8 cellular contexts compared by ENCODE assay signal in the genomic region with DNA sequence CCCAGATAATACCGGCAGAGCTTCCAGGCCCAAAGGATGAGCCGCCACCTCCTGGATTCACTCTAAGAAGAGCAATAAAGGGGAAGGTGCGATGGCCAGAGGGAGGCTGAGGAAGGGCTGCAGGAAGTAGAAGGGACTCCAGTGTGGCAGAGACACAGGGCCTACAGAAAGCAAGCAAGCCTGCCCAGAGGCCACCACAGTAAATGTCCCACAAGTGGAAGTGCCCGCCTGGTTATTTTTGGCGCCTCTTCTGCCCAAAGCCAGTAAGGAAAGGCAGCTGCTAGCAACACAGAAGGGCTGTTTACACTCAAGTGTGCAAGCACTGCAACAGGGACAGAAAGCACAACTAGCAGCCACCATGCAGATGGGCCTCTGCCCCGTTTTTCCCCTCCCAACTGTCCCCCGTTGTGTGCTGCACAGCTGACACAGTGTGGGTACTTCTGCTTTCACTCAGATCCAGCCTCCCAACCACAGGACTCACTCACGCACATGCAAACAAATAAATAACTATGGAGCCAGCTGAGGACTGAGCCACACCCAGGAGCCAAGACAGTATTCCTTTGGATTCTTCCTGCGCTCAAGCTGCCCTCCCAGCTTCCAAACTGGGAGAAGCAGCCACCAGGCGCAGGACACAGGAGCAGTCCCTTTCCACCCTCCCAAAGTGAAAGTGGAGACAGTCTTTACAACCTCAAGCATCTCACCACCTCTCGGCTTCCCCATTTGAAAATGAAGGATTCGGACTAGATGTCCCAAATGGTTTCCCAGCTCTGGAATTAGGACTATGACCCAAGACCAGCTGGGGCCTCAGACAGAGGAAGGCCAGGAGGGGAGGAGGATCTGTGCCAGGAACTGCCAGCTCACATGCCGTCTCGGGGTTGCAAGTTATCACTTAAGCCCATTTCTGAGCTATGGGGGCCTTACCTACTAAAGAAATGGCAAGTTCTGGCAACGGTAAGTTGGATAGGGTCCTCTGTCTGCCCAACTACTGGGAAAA. TPM values are rescaled to one million over a fixed set of nuclear protein-coding genes. Genes with fewer than 3 reads are reported as not detected.
A peak's percentile ranks its signal among the peaks of the same experiment; 100 is the strongest.
DNase-seq lines count a peak whose midpoint lies in the region; ATAC-seq and TF ChIP-seq lines count a peak whose summit lies in the region.

No MANE protein-coding gene starts in this region.

- no peak overlapping the region for H3K14ac ChIP-seq in neuronal stem cell (ENCODE audit: low read length)

- 27% methylated on average over 15 of the region's 15 CpGs for WGBS in urinary bladder
- WGBS in neuronal stem cell (ENCODE audit: extremely low coverage in 2 of 2, insufficient read length in 2 of 2, insufficient replicate concordance in 1 of 2), 2 donors, result no CpG with 5 or more reads among the region's 15 CpGs

- H3K4me2 ChIP-seq in neuronal stem cell (ENCODE audit: insufficient read depth, low read length, poor library complexity, severe bottlenecking), result no peak overlapping the region

- peak overlapping the region; percentile 96 for H3K27ac Mint-ChIP-seq in activated CD4-positive, alpha-beta T cell treated with anti-CD3 and anti-CD28 coated beads, Interleukin-2, amount 10 ng/mL, durations not matched to agents 24 days and 14 days

- DNase-seq in activated CD4-positive, alpha-beta T cell treated with anti-CD3 and anti-CD28 coated beads, Interleukin-2, amount 10 ng/mL, durations not matched to agents 24 days and 14 days, result peak; percentile 85
- DNase-seq in activated CD4-positive, alpha-beta T cell treated with anti-CD3 and anti-CD28 coated beads for 1 hour, result no peak
- peak; percentile 42 for DNase-seq in SIG-M5 (lab: John Stamatoyannopoulos, UW)
- DNase-seq in coronary artery (ENCODE audit: low spot score), result no peak
- peak; percentile 67 to 72 (median 69) for DNase-seq in mucosa of descending colon
- DNase-seq in neuronal stem cell (ENCODE audit: low spot score), result no peak

- TF ChIP-seq CTCF in coronary artery (IDR thresholded peaks at IDR 0.05) (no peak), mucosa of descending colon (IDR thresholded peaks at IDR 0.05) (no peak)

- H3K4me1 ChIP-seq in mucosa of descending colon (ENCODE audit: low read depth), result peaks cover 93% of the 10 kb centered on the region
- H3K4me1 ChIP-seq in urinary bladder (ENCODE audit: insufficient read depth), result peaks cover 6% of the 10 kb centered on the region
- peaks cover 7 to 28% of the 10 kb centered on the region in 2 donors for H3K4me1 ChIP-seq in neuronal stem cell (ENCODE audit: control insufficient read depth in 2 of 2, insufficient read depth in 1 of 2, low read depth in 1 of 2, low read length in 2 of 2)

- no peaks in the 10 kb centered on the region for H3K9me3 Mint-ChIP-seq in activated CD4-positive, alpha-beta T cell treated with anti-CD3 and anti-CD28 coated beads, Interleukin-2, amount 10 ng/mL, durations not matched to agents 24 days and 14 days

- H3K9me3 ChIP-seq in mucosa of descending colon, result no peaks in the 10 kb centered on the region
- H3K9me3 ChIP-seq in neuronal stem cell (replicated peaks in 1 of 2; ENCODE audit: control insufficient read depth in 2 of 2, insufficient read depth in 1 of 2, low read depth in 1 of 2, low read length in 2 of 2), result no peaks in the 10 kb centered on the region

- H3K27me3 ChIP-seq in neuronal stem cell (ENCODE audit: control insufficient read depth in 3 of 3, insufficient read depth in 3 of 3, low read depth in 1 of 3, low read length in 3 of 3), result peaks cover 0 to 8% (median 0%) of the 10 kb centered on the region in 3 experiments

- H4K8ac ChIP-seq in neuronal stem cell (ENCODE audit: low read depth, low read length), result no peak overlapping the region

- no peaks in the 10 kb centered on the region for H3K27me3 Mint-ChIP-seq in activated CD4-positive, alpha-beta T cell treated with anti-CD3 and anti-CD28 coated beads, Interleukin-2, amount 10 ng/mL, durations not matched to agents 24 days and 14 days

- H3K23ac ChIP-seq in neuronal stem cell (ENCODE audit: low read depth, low read length, poor library complexity), result no peak overlapping the region

- peaks cover 90% of the 10 kb centered on the region for H3K4me1 Mint-ChIP-seq in activated CD4-positive, alpha-beta T cell treated with anti-CD3 and anti-CD28 coated beads, Interleukin-2, amount 10 ng/mL, durations not matched to agents 24 days and 14 days

- no peak overlapping the region for H2BK15ac ChIP-seq in neuronal stem cell (ENCODE audit: low read length)

- no peak overlapping the region for H2BK12ac ChIP-seq in neuronal stem cell (ENCODE audit: low read length)

- no peak overlapping the region for H2BK120ac ChIP-seq in neuronal stem cell (ENCODE audit: low read depth, low read length)

- H3K9ac ChIP-seq in neuronal stem cell (ENCODE audit: low read depth, low read length, poor library complexity), result no peak overlapping the region

- intact Hi-C loops in activated CD4-positive, alpha-beta T cell treated with anti-CD3 and anti-CD28 coated beads, Interleukin-2, amount 10 ng/mL, durations not matched to agents 24 days and 14 days (cut with micrococcal nuclease), result loop anchor here (1.0 to 2.0 kb wide), 2 partner anchors 11 to 17 kb away; no protein-coding TSS in a partner anchor
- intact Hi-C loops in mucosa of descending colon (cut with DNase I, micrococcal nuclease), result no loop called here

- no peak overlapping the region for H3K18ac ChIP-seq in neuronal stem cell (ENCODE audit: low read length)

- H3K4ac ChIP-seq in neuronal stem cell (ENCODE audit: low read length), result no peak overlapping the region

- H3K4me3 ChIP-seq in coronary artery (peak overlapping the region; percentile 53), mucosa of descending colon (no peak overlapping the region), urinary bladder (ENCODE audit: low read depth, low read length) (no peak overlapping the region), neuronal stem cell (ENCODE audit: low read length in 2 of 2) (no peak overlapping the region)

- no peak overlapping the region for H4K91ac ChIP-seq in neuronal stem cell (ENCODE audit: low read depth, low read length, poor library complexity)

- peaks cover 2% of the 10 kb centered on the region for H3K79me1 ChIP-seq in neuronal stem cell (ENCODE audit: low read depth, low read length)

- H3K27ac ChIP-seq in coronary artery, result peak overlapping the region; percentile 96 to 99
- H3K27ac ChIP-seq in urinary bladder (ENCODE audit: low read depth), result peak overlapping the region; percentile 61
- no peak overlapping the region for H3K27ac ChIP-seq in neuronal stem cell (replicated peaks; ENCODE audit: low read length)

- H2AK5ac ChIP-seq in neuronal stem cell (ENCODE audit: low read depth, low read length), result no peak overlapping the region

- no peak overlapping the region for H2BK5ac ChIP-seq in neuronal stem cell (ENCODE audit: low read length)

- H3K4me3 Mint-ChIP-seq in activated CD4-positive, alpha-beta T cell treated with anti-CD3 and anti-CD28 coated beads, Interleukin-2, amount 10 ng/mL, durations not matched to agents 24 days and 14 days, result peak overlapping the region; percentile 87

- ATAC-seq in HG02870 (IDR thresholded peaks at IDR 0.05; ENCODE audit: unreplicated experiment) (peak; percentile 48), mucosa of descending colon (peak; percentile 48)

- H2AFZ ChIP-seq in neuronal stem cell (ENCODE audit: low read length), result no peak overlapping the region

- H3K36me3 Mint-ChIP-seq in activated CD4-positive, alpha-beta T cell treated with anti-CD3 and anti-CD28 coated beads, Interleukin-2, amount 10 ng/mL, durations not matched to agents 24 days and 14 days (ENCODE audit: low read depth), result peaks cover 20% of the 10 kb centered on the region

- H3K36me3 ChIP-seq in mucosa of descending colon (ENCODE audit: low read depth) (no peaks in the 10 kb centered on the region), urinary bladder (ENCODE audit: insufficient read depth) (no peaks in the 10 kb centered on the region), neuronal stem cell (replicated peaks in 1 of 2; ENCODE audit: control insufficient read depth in 2 of 2, insufficient read depth in 2 of 2, low read length in 2 of 2) (no peaks in the 10 kb centered on the region)

RNA-seq across cellular contexts. Expression of a gene that starts 40.0 kb away (rescaled TPM):
- total RNA-seq in activated CD4-positive, alpha-beta T cell treated with anti-CD3 and anti-CD28 coated beads, Interleukin-2, amount 10 ng/mL, durations not matched to agents 24 days and 14 days, result 29.7 and 30.4 TPM in 2 replicates
- 10 to 100 TPM; 11.7 to 70.7 (median 15.5) TPM for total RNA-seq in mucosa of descending colon
- 38.3 TPM for total RNA-seq in urinary bladder
- 85.8 TPM for polyA plus RNA-seq in urinary bladder
- polyA plus RNA-seq in neuronal stem cell (2013, experiment 1 of 2), result 48.0 TPM
- 49.4 TPM for polyA plus RNA-seq in neuronal stem cell (2013, experiment 2 of 2)

Comparison
In these comparisons a context has a peak if more than half of its experiments do, and no peak if none do; other contexts are left out.
1. DNase-seq: peak in activated CD4-positive, alpha-beta T cell treated with anti-CD3 and anti-CD28 coated beads, Interleukin-2, amount 10 ng/mL, durations not matched to agents 24 days and 14 days (single experiment), SIG-M5 (single experiment) and mucosa of descending colon (3 of 3); none in activated CD4-positive, alpha-beta T cell treated with anti-CD3 and anti-CD28 coated beads for 1 hour (single experiment), coronary artery (single experiment) and neuronal stem cell (single experiment).